1 cellular context compared by ENCODE assay signal in genomic region chr2:145800201-145801091, GRCh38.
TF ChIP-seq lines count a peak whose summit lies in the region.

No MANE protein-coding gene starts in this region.

TF ChIP-seq in HepG2, 621 proteins besides CTCF, POLR2A, EP300 and RAD21 (continued from another document and continues in another):
- TF ChIP-seq GMEB1 (CRISPR knock-in tag; IDR thresholded peaks at IDR 0.05; ENCODE audit: borderline replicate concordance) (peak; percentile 46; the same call in 1 of the 2 replicates), SOX6 (IDR thresholded peaks at IDR 0.05) (no peak), SOX6 (CRISPR knock-in tag; IDR thresholded peaks at IDR 0.05) (peak; percentile 99), SP140L (CRISPR knock-in tag; IDR thresholded peaks at IDR 0.05; ENCODE audit: borderline replicate concordance) (0 out of 2 replicates have a peak, but pooled peaks have one; percentile 31), ZNF780A (CRISPR knock-in tag; IDR thresholded peaks at IDR 0.05) (peak; percentile 86; the same call in 1 of the 2 replicates), HMG20B (CRISPR knock-in tag; conservative IDR thresholded peaks at IDR 0.05) (peak; percentile 93), ELF3 (CRISPR knock-in tag; IDR thresholded peaks at IDR 0.05) (peak; percentile 97), REL (CRISPR knock-in tag; conservative IDR thresholded peaks at IDR 0.05) (no peak), PHF20 (CRISPR knock-in tag; IDR thresholded peaks at IDR 0.05) (0 out of 2 replicates have a peak, but pooled peaks have one; percentile 19), ZBTB39 (CRISPR knock-in tag; IDR thresholded peaks at IDR 0.05) (peak; percentile 28; the same call in 1 of the 2 replicates), BORCS8-MEF2B (CRISPR knock-in tag; IDR thresholded peaks at IDR 0.05) (peak; percentile 65), FOXO1 (CRISPR knock-in tag; IDR thresholded peaks at IDR 0.05) (peak; percentile 98), ARID3A (IDR thresholded peaks at IDR 0.05; ENCODE audit: low read depth, low read length) (peak; percentile 100), KLF11 (CRISPR knock-in tag; IDR thresholded peaks at IDR 0.05) (no peak), ONECUT2 (CRISPR knock-in tag; IDR thresholded peaks at IDR 0.05) (peak; percentile 94), GFI1 (CRISPR knock-in tag; IDR thresholded peaks at IDR 0.05; ENCODE audit: borderline replicate concordance) (peak; percentile 91), ZNF143 (CRISPR knock-in tag; IDR thresholded peaks at IDR 0.05) (0 out of 2 replicates have a peak, but pooled peaks have one; percentile 46), ZBTB42 (CRISPR knock-in tag; IDR thresholded peaks at IDR 0.05) (no peak), ZMYM2 (CRISPR knock-in tag; IDR thresholded peaks at IDR 0.05) (peak; percentile 93), ZBTB37 (CRISPR knock-in tag; IDR thresholded peaks at IDR 0.05) (no peak; the same call in none of the 2 replicates), SATB2 (CRISPR knock-in tag; IDR thresholded peaks at IDR 0.05) (peak; percentile 98), CBX5 (CRISPR knock-in tag; IDR thresholded peaks at IDR 0.05; ENCODE audit: borderline replicate concordance) (peak; percentile 92), ZNF615 (CRISPR knock-in tag; IDR thresholded peaks at IDR 0.05; ENCODE audit: borderline replicate concordance) (peak; percentile 94; the same call in 1 of the 2 replicates), CBFB (CRISPR knock-in tag; IDR thresholded peaks at IDR 0.05) (peak; percentile 81), YY1 (IDR thresholded peaks at IDR 0.05; ENCODE audit: insufficient read depth, insufficient replicate concordance, low read depth, low read length) (peak; percentile 20), RFXAP (CRISPR knock-in tag; IDR thresholded peaks at IDR 0.05; ENCODE audit: borderline replicate concordance) (peak; percentile 80), RXRB (CRISPR knock-in tag; IDR thresholded peaks at IDR 0.05; ENCODE audit: borderline replicate concordance) (peak; percentile 96), ARNT2 (CRISPR knock-in tag; IDR thresholded peaks at IDR 0.05; ENCODE audit: low read depth) (0 out of 2 replicates have a peak, but pooled peaks have one; percentile 58), ZNF788 (CRISPR knock-in tag; IDR thresholded peaks at IDR 0.05; ENCODE audit: borderline replicate concordance) (peak; percentile 40; the same call in 1 of the 2 replicates), MTF2 (CRISPR knock-in tag; IDR thresholded peaks at IDR 0.05; ENCODE audit: borderline replicate concordance) (no peak), ZNF646 (CRISPR knock-in tag; IDR thresholded peaks at IDR 0.05) (peak; percentile 91), HINFP (CRISPR knock-in tag; IDR thresholded peaks at IDR 0.05; ENCODE audit: low read depth) (peak; percentile 63; the same call in 1 of the 2 replicates), ZNF570 (CRISPR knock-in tag; IDR thresholded peaks at IDR 0.05; ENCODE audit: borderline replicate concordance) (no peak), FUBP1 (CRISPR knock-in tag; IDR thresholded peaks at IDR 0.05; ENCODE audit: borderline replicate concordance) (no peak), RARA (CRISPR knock-in tag; IDR thresholded peaks at IDR 0.05) (peak; percentile 94), SMAD3 (CRISPR knock-in tag; IDR thresholded peaks at IDR 0.05) (peak; percentile 97), BCLAF1 (IDR thresholded peaks at IDR 0.05) (no peak)
